ENCODE assay signal across 19 cellular contexts in the genomic region with DNA sequence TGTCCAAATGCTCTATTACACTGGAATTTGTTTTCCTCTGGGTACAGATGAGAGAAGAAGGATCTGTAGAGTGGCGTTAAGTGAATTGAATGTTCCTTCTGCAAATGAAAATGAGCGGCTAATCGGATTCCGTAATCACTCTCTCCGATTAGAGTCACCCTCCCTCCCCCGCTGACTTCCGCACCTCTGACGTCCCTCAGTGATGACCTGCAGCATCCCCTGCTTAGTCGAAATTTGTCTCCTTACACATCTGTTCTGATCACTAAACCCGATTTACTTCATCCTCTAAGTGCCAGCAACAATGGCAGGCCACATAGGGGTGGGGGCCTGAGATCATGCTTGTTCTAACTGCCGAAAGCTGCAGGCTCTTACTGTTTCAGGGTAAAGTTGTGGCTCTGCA.
"Had no signal": no experiment of that assay in that cellular context is flagged by ENCODE, and none has a peak within 500 bp of the region (broad histone marks: within the 10 kb centered on the region; RNA-seq: fewer than 3 reads in every experiment).

No MANE protein-coding gene starts in this region.

- H3K27ac ChIP-seq: dorsolateral prefrontal cortex, heart right ventricle, stomach, thoracic aorta had no signal

- DNase-seq: cortex of kidney; dorsolateral prefrontal cortex; effector CD8-positive, alpha-beta T cell; heart right ventricle; hypothalamus; islet precursor cell; mammary epithelial cell; naive thymus-derived CD4-positive, alpha-beta T cell; nephron progenitor cell; posterior cingulate gyrus; small intestine; stimulated activated CD4-positive, alpha-beta T cell treated with anti-CD3 and anti-CD28 coated beads, Interleukin-12 subunit alpha, Interleukin-12 subunit beta, amount 100 ng/mL, for 4 hours; stimulated activated naive CD4-positive, alpha-beta T cell; stomach; substantia nigra; trophoblast cell had no signal

- ATAC-seq: esophagus mucosa; heart right ventricle; left lobe of liver; naive thymus-derived CD4-positive, alpha-beta T cell had no signal
